14 cellular contexts compared by ENCODE assay signal in genomic region chr2:151302879-151303278, GRCh38. TPM values are rescaled to one million over a fixed set of nuclear protein-coding genes. Genes with fewer than 3 reads are reported as not detected.
DNase-seq lines count a peak whose midpoint lies in the region; TF ChIP-seq lines count a peak whose summit lies in the region.
"Had no signal": no experiment of that assay in that cellular context is flagged by ENCODE, and none has a peak within 500 bp of the region (broad histone marks: within the 10 kb centered on the region; RNA-seq: fewer than 3 reads in every experiment).

No MANE protein-coding gene starts in this region.

- 0 out of 2 replicates have a peak, but pooled peaks cover 3% of the 10 kb centered on the region for H3K36me3 ChIP-seq in SK-N-MC (ENCODE audit: insufficient read depth, low read length)
- H3K36me3 ChIP-seq in osteoblast (ENCODE audit: insufficient read depth, low read length) = no peaks in the 10 kb centered on the region
- H3K36me3 ChIP-seq: suprapubic skin had no signal

- H3K4me2 ChIP-seq in osteoblast (ENCODE audit: insufficient read depth, low read length) = no peak overlapping the region

- DNase-seq in GM03348 (ENCODE audit: low spot score) = peak; percentile 77
- no peak for DNase-seq in SK-N-MC (ENCODE audit: low read depth, low spot score)
- DNase-seq in fibroblast of peridontal ligament (ENCODE audit: extremely low read depth) = peak; percentile 65
- DNase-seq in osteoblast (ENCODE audit: insufficient read length, low spot score, missing footprints) = peak; percentile 90
- no peak for DNase-seq in activated CD4-positive, alpha-beta T cell treated with anti-CD3 and anti-CD28 coated beads for 4 hours
- no peak for DNase-seq in iPS-NIHi7 (ENCODE audit: extremely low spot score)
- DNase-seq in activated gamma-delta T cell treated with Interleukin-2 at 50 U/mL for 16 hours = no peak
- DNase-seq in activated naive CD4-positive, alpha-beta T cell (lab: John Stamatoyannopoulos, UW) = no peak
- DNase-seq: activated CD4-positive, alpha-beta T cell treated with anti-CD3 and anti-CD28 coated beads, Interleukin-2, amount 50 U/mL, for 4 hours; activated gamma-delta T cell; CD8-positive, alpha-beta memory T cell; naive thymus-derived CD4-positive, alpha-beta T cell had no signal

- H4K20me1 ChIP-seq in osteoblast (ENCODE audit: insufficient read depth, low read length) = no peaks in the 10 kb centered on the region

- peak overlapping the region; percentile 90 for H3K27ac ChIP-seq in SK-N-MC
- no peak overlapping the region for H3K27ac ChIP-seq in osteoblast (ENCODE audit: low read depth, low read length)
- H3K27ac ChIP-seq: HL-60, suprapubic skin had no signal

- no peak for TF ChIP-seq CTCF in osteoblast (IDR thresholded peaks at IDR 0.05; ENCODE audit: extremely low read depth, low read depth, low read length)

- H2AFZ ChIP-seq in osteoblast (ENCODE audit: low read length) = no peak overlapping the region

- no peaks in the 10 kb centered on the region for H3K27me3 ChIP-seq in osteoblast (ENCODE audit: insufficient read depth, low read length)
- H3K27me3 ChIP-seq: suprapubic skin had no signal

- peaks cover 9% of the 10 kb centered on the region for H3K4me1 ChIP-seq in osteoblast (ENCODE audit: insufficient read depth, low read length)

- H3K9ac ChIP-seq in SK-N-MC (ENCODE audit: insufficient read length) = peak overlapping the region; percentile 58

- H3K4me3 ChIP-seq in SK-N-MC (peak overlapping the region; percentile 46), osteoblast (ENCODE audit: insufficient read depth, low read length) (no peak overlapping the region)
- H3K4me3 ChIP-seq: suprapubic skin had no signal

- no peaks in the 10 kb centered on the region for H3K79me2 ChIP-seq in osteoblast (ENCODE audit: insufficient read depth, low read length)

- no peaks in the 10 kb centered on the region for H3K9me3 ChIP-seq in SK-N-MC (ENCODE audit: low read depth, low read length)
- H3K9me3 ChIP-seq in osteoblast (ENCODE audit: low read depth, low read length) = no peaks in the 10 kb centered on the region
- H3K9me3 ChIP-seq: suprapubic skin had no signal

RNA-seq across cellular contexts. Expression of gene NMI, which starts 13.4 kb away (rescaled TPM):
- 15.9 and 21.0 TPM in 2 replicates for total RNA-seq in osteoblast

RNA-seq across cellular contexts. Expression of gene RBM43, which starts 41.2 kb away (rescaled TPM):
- 11.6 and 12.1 TPM in 2 replicates for total RNA-seq in osteoblast

RNA-seq across cellular contexts. Expression of gene TNFAIP6, which starts 54.5 kb away (rescaled TPM):
- total RNA-seq in osteoblast = 43.1 and 61.6 TPM in 2 replicates
- total RNA-seq: CD8-positive, alpha-beta memory T cell had no signal

Comparison
In these comparisons a context has a peak if more than half of its experiments do, and no peak if none do; other contexts are left out.
1. DNase-seq: peak in GM03348 (single experiment), fibroblast of peridontal ligament (single experiment) and osteoblast (single experiment); none in SK-N-MC (single experiment), activated CD4-positive, alpha-beta T cell treated with anti-CD3 and anti-CD28 coated beads for 4 hours (0 of 2), iPS-NIHi7 (single experiment), activated gamma-delta T cell treated with Interleukin-2 at 50 U/mL for 16 hours (single experiment) and activated naive CD4-positive, alpha-beta T cell (0 of 4).